In the genomic region with DNA sequence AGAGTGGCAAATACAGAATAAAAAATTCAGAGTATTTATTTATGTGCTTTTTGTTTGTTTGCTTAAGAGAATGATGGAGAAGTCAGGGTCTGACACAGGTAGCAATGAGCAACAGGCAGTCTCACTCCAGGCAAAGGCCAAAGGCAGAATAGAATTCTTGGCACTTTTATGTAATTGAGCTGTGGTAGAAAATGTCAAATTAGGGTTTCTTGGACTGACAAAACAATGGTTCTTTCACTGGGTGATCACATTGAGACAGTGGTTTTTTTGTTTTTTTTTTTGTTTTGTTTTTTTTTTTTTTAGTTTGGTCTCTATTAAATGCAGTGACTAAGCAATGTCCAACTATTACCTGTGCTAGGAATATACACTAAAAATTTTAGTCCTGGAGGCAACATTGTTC, we compare ENCODE assay signal across 21 cellular contexts. TPM values are rescaled to one million over a fixed set of nuclear protein-coding genes. Genes with fewer than 3 reads are reported as not detected.
DNase-seq lines count a peak whose midpoint lies in the region; ATAC-seq and TF ChIP-seq lines count a peak whose summit lies in the region.
"Had no signal": no experiment of that assay in that cellular context is flagged by ENCODE, and none has a peak within 500 bp of the region (broad histone marks: within the 10 kb centered on the region; RNA-seq: fewer than 3 reads in every experiment).

No MANE protein-coding gene starts in this region.

- H3K36me3 Mint-ChIP-seq in WTC11: no peaks in the 10 kb centered on the region
- H3K36me3 Mint-ChIP-seq: CD14-positive monocyte; CD4-positive, alpha-beta memory T cell had no signal

- H3K4me3 Mint-ChIP-seq in WTC11: no peak overlapping the region
- H3K4me3 Mint-ChIP-seq: CD14-positive monocyte; CD4-positive, alpha-beta memory T cell had no signal

- CTCF ChIA-PET in WTC11 (lab: Charles Lee): no interaction called here
- CTCF ChIA-PET in HEK293T (lab: Yijun Ruan, JAX): no interaction called here

- peaks cover 34% of the 10 kb centered on the region for H3K9me3 Mint-ChIP-seq in WTC11

- TF ChIP-seq CTCF in WTC11 (IDR thresholded peaks at IDR 0.05): no peak

- intact Hi-C loops in sciatic nerve (cut with DNase I): no loop called here

- H3K4me1 Mint-ChIP-seq in WTC11: peaks cover 1% of the 10 kb centered on the region; the same call in 1 of the 2 replicates
- H3K4me1 Mint-ChIP-seq: CD14-positive monocyte; CD4-positive, alpha-beta memory T cell had no signal

- no peak overlapping the region for H3K27ac Mint-ChIP-seq in WTC11
- H3K27ac Mint-ChIP-seq: CD14-positive monocyte; CD4-positive, alpha-beta memory T cell had no signal

- POLR2A ChIA-PET in WTC11 (lab: Charles Lee): no interaction called here
- POLR2A ChIA-PET in HEK293T (lab: Yijun Ruan, JAX): no interaction called here

- ATAC-seq in sciatic nerve (peak; percentile 56), GM19467 (IDR thresholded peaks at IDR 0.05; ENCODE audit: unreplicated experiment) (no peak), WTC11 (no peak)

- DNase-seq in Ammon's horn (ENCODE audit: low spot score): peak; percentile 42
- peak; percentile 2 for DNase-seq in astrocyte of the hippocampus (ENCODE audit: low read depth, low spot score)
- DNase-seq in midbrain (lab: John Stamatoyannopoulos, UW): peak; percentile 16
- DNase-seq in sciatic nerve (ENCODE audit: low spot score): no peak
- no peak for DNase-seq in WTC11 (ENCODE audit: low spot score)
- DNase-seq in UCSD-AML1 (lab: John Stamatoyannopoulos, UW; ENCODE audit: unreplicated experiment): no peak
- no peak for DNase-seq in HEK293T (ENCODE audit: extremely low spot score)
- DNase-seq: BE2C; Calu3; CD4-positive, alpha-beta memory T cell; COR-L47; DMS53; DMS79 treated with DMSO at 0.1 percent for 48 hours; GM23248; H7; HCEC 1CT had no signal

- no peaks in the 10 kb centered on the region; the same call in none of the 2 replicates for H3K27me3 Mint-ChIP-seq in WTC11 (ENCODE audit: low read depth)
- H3K27me3 Mint-ChIP-seq: CD4-positive, alpha-beta memory T cell had no signal

TF ChIP-seq in WTC11, 78 proteins besides CTCF, POLR2A, EP300 and RAD21 (continues in another document):
- TF ChIP-seq, protein P1, sequence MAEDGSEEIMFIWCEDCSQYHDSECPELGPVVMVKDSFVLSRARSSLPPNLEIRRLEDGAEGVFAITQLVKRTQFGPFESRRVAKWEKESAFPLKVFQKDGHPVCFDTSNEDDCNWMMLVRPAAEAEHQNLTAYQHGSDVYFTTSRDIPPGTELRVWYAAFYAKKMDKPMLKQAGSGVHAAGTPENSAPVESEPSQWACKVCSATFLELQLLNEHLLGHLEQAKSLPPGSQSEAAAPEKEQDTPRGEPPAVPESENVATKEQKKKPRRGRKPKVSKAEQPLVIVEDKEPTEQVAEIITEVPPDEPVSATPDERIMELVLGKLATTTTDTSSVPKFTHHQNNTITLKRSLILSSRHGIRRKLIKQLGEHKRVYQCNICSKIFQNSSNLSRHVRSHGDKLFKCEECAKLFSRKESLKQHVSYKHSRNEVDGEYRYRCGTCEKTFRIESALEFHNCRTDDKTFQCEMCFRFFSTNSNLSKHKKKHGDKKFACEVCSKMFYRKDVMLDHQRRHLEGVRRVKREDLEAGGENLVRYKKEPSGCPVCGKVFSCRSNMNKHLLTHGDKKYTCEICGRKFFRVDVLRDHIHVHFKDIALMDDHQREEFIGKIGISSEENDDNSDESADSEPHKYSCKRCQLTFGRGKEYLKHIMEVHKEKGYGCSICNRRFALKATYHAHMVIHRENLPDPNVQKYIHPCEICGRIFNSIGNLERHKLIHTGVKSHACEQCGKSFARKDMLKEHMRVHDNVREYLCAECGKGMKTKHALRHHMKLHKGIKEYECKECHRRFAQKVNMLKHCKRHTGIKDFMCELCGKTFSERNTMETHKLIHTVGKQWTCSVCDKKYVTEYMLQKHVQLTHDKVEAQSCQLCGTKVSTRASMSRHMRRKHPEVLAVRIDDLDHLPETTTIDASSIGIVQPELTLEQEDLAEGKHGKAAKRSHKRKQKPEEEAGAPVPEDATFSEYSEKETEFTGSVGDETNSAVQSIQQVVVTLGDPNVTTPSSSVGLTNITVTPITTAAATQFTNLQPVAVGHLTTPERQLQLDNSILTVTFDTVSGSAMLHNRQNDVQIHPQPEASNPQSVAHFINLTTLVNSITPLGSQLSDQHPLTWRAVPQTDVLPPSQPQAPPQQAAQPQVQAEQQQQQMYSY (CRISPR knock-in tag; IDR thresholded peaks at IDR 0.05): no peak
- TF ChIP-seq, protein P2, sequence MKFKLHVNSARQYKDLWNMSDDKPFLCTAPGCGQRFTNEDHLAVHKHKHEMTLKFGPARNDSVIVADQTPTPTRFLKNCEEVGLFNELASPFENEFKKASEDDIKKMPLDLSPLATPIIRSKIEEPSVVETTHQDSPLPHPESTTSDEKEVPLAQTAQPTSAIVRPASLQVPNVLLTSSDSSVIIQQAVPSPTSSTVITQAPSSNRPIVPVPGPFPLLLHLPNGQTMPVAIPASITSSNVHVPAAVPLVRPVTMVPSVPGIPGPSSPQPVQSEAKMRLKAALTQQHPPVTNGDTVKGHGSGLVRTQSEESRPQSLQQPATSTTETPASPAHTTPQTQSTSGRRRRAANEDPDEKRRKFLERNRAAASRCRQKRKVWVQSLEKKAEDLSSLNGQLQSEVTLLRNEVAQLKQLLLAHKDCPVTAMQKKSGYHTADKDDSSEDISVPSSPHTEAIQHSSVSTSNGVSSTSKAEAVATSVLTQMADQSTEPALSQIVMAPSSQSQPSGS (CRISPR knock-in tag; IDR thresholded peaks at IDR 0.05; ENCODE audit: borderline replicate concordance, low read depth): no peak
- TF ChIP-seq ZNF219 (CRISPR knock-in tag; IDR thresholded peaks at IDR 0.05; ENCODE audit: borderline replicate concordance) (no peak), FOXJ3 (CRISPR knock-in tag; IDR thresholded peaks at IDR 0.05; ENCODE audit: borderline replicate concordance) (no peak)
- TF ChIP-seq, protein P3, sequence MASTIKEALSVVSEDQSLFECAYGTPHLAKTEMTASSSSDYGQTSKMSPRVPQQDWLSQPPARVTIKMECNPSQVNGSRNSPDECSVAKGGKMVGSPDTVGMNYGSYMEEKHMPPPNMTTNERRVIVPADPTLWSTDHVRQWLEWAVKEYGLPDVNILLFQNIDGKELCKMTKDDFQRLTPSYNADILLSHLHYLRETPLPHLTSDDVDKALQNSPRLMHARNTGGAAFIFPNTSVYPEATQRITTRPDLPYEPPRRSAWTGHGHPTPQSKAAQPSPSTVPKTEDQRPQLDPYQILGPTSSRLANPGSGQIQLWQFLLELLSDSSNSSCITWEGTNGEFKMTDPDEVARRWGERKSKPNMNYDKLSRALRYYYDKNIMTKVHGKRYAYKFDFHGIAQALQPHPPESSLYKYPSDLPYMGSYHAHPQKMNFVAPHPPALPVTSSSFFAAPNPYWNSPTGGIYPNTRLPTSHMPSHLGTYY (CRISPR knock-in tag; IDR thresholded peaks at IDR 0.05): no peak

TF ChIP-seq in HEK293T, 16 proteins besides CTCF, POLR2A, EP300 and RAD21:
- TF ChIP-seq CTBP1 (IDR thresholded peaks at IDR 0.05; ENCODE audit: borderline replicate concordance) (no peak), ZNF384 (IDR thresholded peaks at IDR 0.05) (no peak), HDGF (IDR thresholded peaks at IDR 0.05; ENCODE audit: borderline replicate concordance) (no peak), LEF1 (IDR thresholded peaks at IDR 0.05; ENCODE audit: borderline replicate concordance) (no peak), BHLHE40 (IDR thresholded peaks at IDR 0.05; ENCODE audit: borderline replicate concordance) (no peak), TARDBP (IDR thresholded peaks at IDR 0.05) (no peak), NFRKB (IDR thresholded peaks at IDR 0.05) (no peak), FOXA1 (IDR thresholded peaks at IDR 0.05) (no peak), ELF4 (IDR thresholded peaks at IDR 0.05) (no peak), FOXM1 (IDR thresholded peaks at IDR 0.05; ENCODE audit: borderline replicate concordance) (no peak), SUZ12 (IDR thresholded peaks at IDR 0.05) (no peak), SP1 (IDR thresholded peaks at IDR 0.05) (no peak)
- TF ChIP-seq, protein P4, sequence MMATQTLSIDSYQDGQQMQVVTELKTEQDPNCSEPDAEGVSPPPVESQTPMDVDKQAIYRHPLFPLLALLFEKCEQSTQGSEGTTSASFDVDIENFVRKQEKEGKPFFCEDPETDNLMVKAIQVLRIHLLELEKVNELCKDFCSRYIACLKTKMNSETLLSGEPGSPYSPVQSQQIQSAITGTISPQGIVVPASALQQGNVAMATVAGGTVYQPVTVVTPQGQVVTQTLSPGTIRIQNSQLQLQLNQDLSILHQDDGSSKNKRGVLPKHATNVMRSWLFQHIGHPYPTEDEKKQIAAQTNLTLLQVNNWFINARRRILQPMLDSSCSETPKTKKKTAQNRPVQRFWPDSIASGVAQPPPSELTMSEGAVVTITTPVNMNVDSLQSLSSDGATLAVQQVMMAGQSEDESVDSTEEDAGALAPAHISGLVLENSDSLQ (IDR thresholded peaks at IDR 0.05): no peak

RNA-seq across cellular contexts. Expression of a gene that starts 27.4 kb away (rescaled TPM):
- not detected for total RNA-seq in sciatic nerve
- total RNA-seq in WTC11 (2021): not detected in 3 replicates
- total RNA-seq: Calu3; CD4-positive, alpha-beta memory T cell; Daoy; G401; GM23248; H1; H7 had no signal

Comparison
In these comparisons a context has a peak if more than half of its experiments do, and no peak if none do; other contexts are left out.
1. DNase-seq: peak in Ammon's horn (single experiment), astrocyte of the hippocampus (single experiment) and midbrain (single experiment); none in sciatic nerve (single experiment), WTC11 (single experiment), UCSD-AML1 (single experiment) and HEK293T (single experiment).